11 cellular contexts compared by ENCODE assay signal in the genomic region with DNA sequence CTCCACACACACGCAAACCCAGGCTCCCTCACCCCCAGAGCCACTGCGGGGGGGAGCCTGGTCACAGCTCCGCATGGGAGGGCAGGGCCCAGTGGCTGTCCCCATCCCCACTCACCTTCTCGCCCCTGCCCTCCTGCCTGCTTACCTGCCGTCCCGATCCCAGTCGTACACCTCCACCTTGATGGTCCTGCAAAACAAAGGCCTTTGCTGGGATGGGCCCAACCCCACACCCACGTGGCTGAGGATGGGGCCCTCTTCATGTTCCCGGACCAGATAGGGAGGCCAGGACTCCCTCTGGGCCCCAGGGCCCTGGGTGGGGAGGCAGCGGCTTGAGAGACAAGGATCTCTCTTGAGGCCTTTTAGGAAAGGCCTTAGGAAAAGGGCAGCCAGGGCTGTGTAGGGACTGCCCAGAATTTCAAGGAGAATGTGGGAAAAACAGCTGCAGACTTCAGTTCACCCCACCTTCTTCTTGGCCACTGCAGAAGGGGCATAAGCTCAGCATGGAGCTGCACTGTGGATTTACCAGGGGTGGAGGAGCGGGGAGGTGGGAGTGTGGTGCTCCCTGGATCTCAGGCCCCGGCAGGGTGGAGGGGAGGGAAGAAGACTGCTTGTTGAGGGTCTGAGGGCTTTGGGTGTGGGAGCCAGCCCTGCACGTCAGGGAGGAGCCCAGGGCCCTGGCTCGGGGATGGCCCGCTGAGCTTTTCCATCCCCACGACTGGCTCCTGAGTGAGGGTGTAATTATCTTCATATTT.
DNase-seq lines count a peak whose midpoint lies in the region; ATAC-seq and TF ChIP-seq lines count a peak whose summit lies in the region.
"Had no signal": no experiment of that assay in that cellular context is flagged by ENCODE, and none has a peak within 500 bp of the region (broad histone marks: within the 10 kb centered on the region; RNA-seq: fewer than 3 reads in every experiment).

No MANE protein-coding gene starts in this region.

- DNase-seq in GM23338 (ENCODE audit: low spot score) (no peak), NCI-H69 (lab: John Stamatoyannopoulos, UW) (peak; percentile 51), sciatic nerve (ENCODE audit: low spot score) (no peak), NCI-H774 (lab: John Stamatoyannopoulos, UW) (no peak)
- DNase-seq: activated gamma-delta T cell had no signal

- H3K9me2 ChIP-seq in GM23338 (ENCODE audit: insufficient read depth): no peaks in the 10 kb centered on the region

- H3K27me3 Mint-ChIP-seq in GM23338 (ENCODE audit: insufficient read depth, low read depth, poor library complexity): peaks cover 9% of the 10 kb centered on the region

- TF ChIP-seq CTCF in GM23338 (conservative IDR thresholded peaks at IDR 0.05; ENCODE audit: low read depth in 2 of 2): no peak

- H3K4me1 Mint-ChIP-seq in GM23338: peaks cover 18% of the 10 kb centered on the region

- intact Hi-C loops in sciatic nerve (cut with DNase I): loop anchor here (5.0 to 10.0 kb wide), 2 partner anchors 87 to 249 kb away; no protein-coding TSS in a partner anchor

- peak overlapping the region; percentile 86 for H2AFZ ChIP-seq in GM23338

- H3K36me3 ChIP-seq in GM23338 (ENCODE audit: insufficient read depth): no peaks in the 10 kb centered on the region
- H3K36me3 ChIP-seq: thoracic aorta had no signal

- no peak overlapping the region for H3K27ac Mint-ChIP-seq in GM23338

- H3F3A ChIP-seq in GM23338 (replicated peaks; ENCODE audit: low read depth): no peaks in the 10 kb centered on the region

- no peaks in the 10 kb centered on the region for H3K9me3 Mint-ChIP-seq in GM23338

- no peaks in the 10 kb centered on the region for H3K27me3 ChIP-seq in GM23338 (ENCODE audit: insufficient read depth)
- H3K27me3 ChIP-seq: foreskin keratinocyte had no signal

- no peaks in the 10 kb centered on the region for H4K20me1 ChIP-seq in GM23338 (replicated peaks; ENCODE audit: insufficient read depth)

- no peak overlapping the region for H3K27ac ChIP-seq in GM23338 (ENCODE audit: low read depth)
- H3K27ac ChIP-seq: foreskin keratinocyte, thoracic aorta had no signal

- no peak overlapping the region for H3K4me3 ChIP-seq in GM23338
- H3K4me3 ChIP-seq: mucosa of descending colon had no signal

- no peak overlapping the region for H3K4me3 Mint-ChIP-seq in GM23338

- H3K4me2 ChIP-seq in GM23338: peak overlapping the region; percentile 54; the same call in 1 of the 2 replicates

- ATAC-seq in GM23338 (peak; percentile 17), esophagus mucosa (peak; percentile 3), sciatic nerve (peak; percentile 21), HG02623 (IDR thresholded peaks at IDR 0.05; ENCODE audit: unreplicated experiment) (no peak), GM21786 (IDR thresholded peaks at IDR 0.05; ENCODE audit: unreplicated experiment) (no peak)

- H3K79me2 ChIP-seq in GM23338 (replicated peaks; ENCODE audit: insufficient read depth): no peaks in the 10 kb centered on the region

- H3K36me3 Mint-ChIP-seq in GM23338 (ENCODE audit: low read depth): no peaks in the 10 kb centered on the region

- H3K4me1 ChIP-seq in GM23338 (ENCODE audit: insufficient read depth): peaks cover 3% of the 10 kb centered on the region; the same call in 1 of the 2 replicates

TF ChIP-seq in GM23338, 12 proteins besides CTCF, POLR2A, EP300 and RAD21 (continues in another document):
- TF ChIP-seq ZNF331 (CRISPR knock-in tag; IDR thresholded peaks at IDR 0.05; ENCODE audit: low read depth): no peak
- no peak for TF ChIP-seq NANOG (IDR thresholded peaks at IDR 0.05; ENCODE audit: borderline replicate concordance)
- TF ChIP-seq EZH2phosphoT487 (IDR thresholded peaks at IDR 0.05; ENCODE audit: unreplicated experiment): no peak
- no peak for TF ChIP-seq EZH2 (IDR thresholded peaks at IDR 0.05; ENCODE audit: low read depth, unreplicated experiment)
- no peak for TF ChIP-seq POLR2AphosphoS5 (IDR thresholded peaks at IDR 0.05; ENCODE audit: low read depth)
- TF ChIP-seq STAT1 (IDR thresholded peaks at IDR 0.05; ENCODE audit: unreplicated experiment): no peak
- no peak for TF ChIP-seq ZNF462 (CRISPR knock-in tag; IDR thresholded peaks at IDR 0.05)
- TF ChIP-seq ZNF114 (CRISPR knock-in tag; IDR thresholded peaks at IDR 0.05): no peak
- no peak for TF ChIP-seq JUNB (IDR thresholded peaks at IDR 0.05; ENCODE audit: unreplicated experiment)
- no peak for TF ChIP-seq CREB1 (CRISPR knock-in tag; IDR thresholded peaks at IDR 0.05; ENCODE audit: low read depth)
- TF ChIP-seq REST (IDR thresholded peaks at IDR 0.05; ENCODE audit: unreplicated experiment): no peak

Comparison
In these comparisons a context has a peak if more than half of its experiments do, and no peak if none do; other contexts are left out.
1. ATAC-seq: peak in GM23338 (single experiment), esophagus mucosa (single experiment) and sciatic nerve (single experiment); none in HG02623 (single experiment) and GM21786 (single experiment).